ENCODE assay signal across 12 cellular contexts in the genomic region with DNA sequence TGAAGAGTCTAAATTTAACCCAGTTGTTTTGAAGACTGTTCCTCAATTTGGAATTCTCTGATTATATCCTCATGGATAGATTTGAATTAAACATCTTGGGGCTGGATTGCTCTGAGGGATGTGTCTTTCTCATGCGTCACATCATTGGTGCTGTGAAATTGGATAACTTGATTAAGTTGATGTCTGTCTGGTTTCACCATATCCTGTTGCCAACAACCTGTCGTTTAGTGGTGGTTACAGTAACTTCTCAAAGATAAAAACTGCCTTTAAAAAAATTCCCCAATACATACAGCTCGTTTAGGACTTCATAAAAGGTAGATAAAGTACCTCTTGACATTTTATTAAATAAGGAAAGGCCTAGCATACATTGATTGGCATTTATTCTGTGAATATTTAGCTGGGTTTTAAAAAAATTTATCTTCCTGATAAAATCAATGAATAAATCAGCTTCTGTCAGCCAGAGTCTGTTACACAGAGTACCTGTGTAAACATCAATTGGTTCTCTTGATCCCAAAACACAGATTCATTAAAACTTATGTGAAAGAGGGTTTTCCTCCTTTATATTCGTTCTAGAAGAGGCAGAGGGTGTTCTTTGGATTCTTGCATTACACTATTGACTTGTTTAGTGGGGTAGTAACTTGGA. TPM values are rescaled to one million over a fixed set of nuclear protein-coding genes. Genes with fewer than 3 reads are reported as not detected.
DNase-seq lines count a peak whose midpoint lies in the region; ATAC-seq and TF ChIP-seq lines count a peak whose summit lies in the region.
"Had no signal": no experiment of that assay in that cellular context is flagged by ENCODE, and none has a peak within 500 bp of the region (broad histone marks: within the 10 kb centered on the region; RNA-seq: fewer than 3 reads in every experiment).

No MANE protein-coding gene starts in this region.

- CTCF ChIA-PET in activated CD8-positive, alpha-beta memory T cell treated with anti-CD3 and anti-CD28 coated beads, Interleukin-2, amount 10 ng/mL, durations not matched to agents 7 days and 5 days (lab: Charles Lee): no interaction called here
- CTCF ChIA-PET in activated CD4-positive, alpha-beta memory T cell treated with anti-CD3 and anti-CD28 coated beads, Interleukin-2, amount 10 ng/mL, durations not matched to agents 7 days and 5 days (lab: Charles Lee): interaction anchor here (0.7 kb wide), 1 partner anchor 10 kb away, joined by 3 read pairs; the partner anchor contains the start of gene CRCP

- WGBS in heart right ventricle, 2 donors: 20 to 27% methylated on average over 4 of the region's 4 CpGs

- no peak overlapping the region for H3K4me3 ChIP-seq in heart right ventricle
- H3K4me3 ChIP-seq: SK-N-MC had no signal

- POLR2A ChIA-PET in activated CD4-positive, alpha-beta memory T cell treated with anti-CD3 and anti-CD28 coated beads, Interleukin-2, amount 10 ng/mL, durations not matched to agents 7 days and 5 days (lab: Charles Lee): interaction anchor here (1.0 to 1.2 kb wide), 2 partner anchors 10 to 14 kb away, joined by 3 read pairs; no protein-coding TSS in a partner anchor

- H3K27ac Mint-ChIP-seq in activated CD8-positive, alpha-beta memory T cell treated with anti-CD3 and anti-CD28 coated beads, Interleukin-2, amount 10 ng/mL, durations not matched to agents 7 days and 5 days: peak overlapping the region; percentile 37
- peak overlapping the region; percentile 53 for H3K27ac Mint-ChIP-seq in activated CD4-positive, alpha-beta memory T cell treated with anti-CD3 and anti-CD28 coated beads, Interleukin-2, amount 10 ng/mL, durations not matched to agents 7 days and 5 days
- peak overlapping the region; percentile 70 for H3K27ac Mint-ChIP-seq in stimulated activated effector memory CD8-positive, alpha-beta T cell treated with anti-CD3 and anti-CD28 coated beads, Interleukin-12 subunit alpha, Interleukin-12 subunit beta, amount 100 ng/mL, for 72 hours

- peak overlapping the region in 7 of 10 donors; percentile 9 to 71 (median 47) for H3K27ac ChIP-seq in heart right ventricle
- H3K27ac ChIP-seq: brain microvascular endothelial cell, SK-N-MC had no signal

- H3K4me1 Mint-ChIP-seq in activated CD8-positive, alpha-beta memory T cell treated with anti-CD3 and anti-CD28 coated beads, Interleukin-2, amount 10 ng/mL, durations not matched to agents 7 days and 5 days: peaks cover 36% of the 10 kb centered on the region
- peaks cover 31% of the 10 kb centered on the region for H3K4me1 Mint-ChIP-seq in activated CD4-positive, alpha-beta memory T cell treated with anti-CD3 and anti-CD28 coated beads, Interleukin-2, amount 10 ng/mL, durations not matched to agents 7 days and 5 days
- peaks cover 27% of the 10 kb centered on the region for H3K4me1 Mint-ChIP-seq in stimulated activated effector memory CD8-positive, alpha-beta T cell treated with anti-CD3 and anti-CD28 coated beads, Interleukin-12 subunit alpha, Interleukin-12 subunit beta, amount 100 ng/mL, for 72 hours

- H3K27me3 Mint-ChIP-seq in activated CD8-positive, alpha-beta memory T cell treated with anti-CD3 and anti-CD28 coated beads, Interleukin-2, amount 10 ng/mL, durations not matched to agents 7 days and 5 days: no peaks in the 10 kb centered on the region
- no peaks in the 10 kb centered on the region for H3K27me3 Mint-ChIP-seq in activated CD4-positive, alpha-beta memory T cell treated with anti-CD3 and anti-CD28 coated beads, Interleukin-2, amount 10 ng/mL, durations not matched to agents 7 days and 5 days

- peaks cover 9% of the 10 kb centered on the region for H3K36me3 Mint-ChIP-seq in activated CD8-positive, alpha-beta memory T cell treated with anti-CD3 and anti-CD28 coated beads, Interleukin-2, amount 10 ng/mL, durations not matched to agents 7 days and 5 days
- H3K36me3 Mint-ChIP-seq in activated CD4-positive, alpha-beta memory T cell treated with anti-CD3 and anti-CD28 coated beads, Interleukin-2, amount 10 ng/mL, durations not matched to agents 7 days and 5 days (ENCODE audit: low read depth): peaks cover 9% of the 10 kb centered on the region
- peaks cover 50% of the 10 kb centered on the region for H3K36me3 Mint-ChIP-seq in stimulated activated effector memory CD8-positive, alpha-beta T cell treated with anti-CD3 and anti-CD28 coated beads, Interleukin-12 subunit alpha, Interleukin-12 subunit beta, amount 100 ng/mL, for 72 hours

- H3K4me3 Mint-ChIP-seq in activated CD8-positive, alpha-beta memory T cell treated with anti-CD3 and anti-CD28 coated beads, Interleukin-2, amount 10 ng/mL, durations not matched to agents 7 days and 5 days: no peak overlapping the region
- no peak overlapping the region for H3K4me3 Mint-ChIP-seq in activated CD4-positive, alpha-beta memory T cell treated with anti-CD3 and anti-CD28 coated beads, Interleukin-2, amount 10 ng/mL, durations not matched to agents 7 days and 5 days
- H3K4me3 Mint-ChIP-seq in stimulated activated effector memory CD8-positive, alpha-beta T cell treated with anti-CD3 and anti-CD28 coated beads, Interleukin-12 subunit alpha, Interleukin-12 subunit beta, amount 100 ng/mL, for 72 hours: peak overlapping the region; percentile 33

- peaks cover 0 to 13% (median 0%) of the 10 kb centered on the region in 9 donors for H3K36me3 ChIP-seq in heart right ventricle

- H3K27me3 ChIP-seq in heart right ventricle: no peaks in the 10 kb centered on the region
- H3K27me3 ChIP-seq: brain microvascular endothelial cell had no signal

- peaks cover 0 to 63% (median 29%) of the 10 kb centered on the region in 9 donors for H3K4me1 ChIP-seq in heart right ventricle

- H3K9me3 ChIP-seq in heart right ventricle: no peaks in the 10 kb centered on the region

- no peak for TF ChIP-seq CTCF in heart right ventricle (IDR thresholded peaks at IDR 0.05)

- no peak for ATAC-seq in activated CD8-positive, alpha-beta memory T cell treated with anti-CD3 and anti-CD28 coated beads, Interleukin-2, amount 10 ng/mL, durations not matched to agents 7 days and 5 days
- ATAC-seq in heart right ventricle (peak in 5 of 8 donors; percentile 33 to 48 (median 38)), HG03025 (IDR thresholded peaks at IDR 0.05; ENCODE audit: low FRiP score, unreplicated experiment) (no peak), GM21360 (IDR thresholded peaks at IDR 0.05; ENCODE audit: unreplicated experiment) (no peak)
- no peak for ATAC-seq in stimulated activated effector memory CD8-positive, alpha-beta T cell treated with anti-CD3 and anti-CD28 coated beads, Interleukin-12 subunit alpha, Interleukin-12 subunit beta, amount 100 ng/mL, for 72 hours

- intact Hi-C loops in heart right ventricle (cut with DNase I): no loop called here

- DNase-seq in activated CD8-positive, alpha-beta memory T cell treated with anti-CD3 and anti-CD28 coated beads, Interleukin-2, amount 10 ng/mL, durations not matched to agents 7 days and 5 days: no peak
- no peak for DNase-seq in activated CD8-positive, alpha-beta memory T cell treated with anti-CD3 and anti-CD28 coated beads for 24 hours
- DNase-seq in activated CD4-positive, alpha-beta memory T cell treated with anti-CD3 and anti-CD28 coated beads, Interleukin-2, amount 10 ng/mL, durations not matched to agents 7 days and 5 days: no peak
- no peak for DNase-seq in heart right ventricle
- no peak for DNase-seq in stimulated activated effector memory CD8-positive, alpha-beta T cell treated with anti-CD3 and anti-CD28 coated beads, Interleukin-12 subunit alpha, Interleukin-12 subunit beta, amount 100 ng/mL, for 72 hours (ENCODE audit: low spot score in 2 of 2)
- no peak for DNase-seq in effector CD8-positive, alpha-beta T cell (lab: John Stamatoyannopoulos, UW)
- DNase-seq: brain microvascular endothelial cell, Kasumi-1, NCI-H446 treated with DMSO at 0.1 percent for 48 hours had no signal

- H3K9me3 Mint-ChIP-seq in activated CD8-positive, alpha-beta memory T cell treated with anti-CD3 and anti-CD28 coated beads, Interleukin-2, amount 10 ng/mL, durations not matched to agents 7 days and 5 days (ENCODE audit: low read depth): no peaks in the 10 kb centered on the region
- no peaks in the 10 kb centered on the region for H3K9me3 Mint-ChIP-seq in activated CD4-positive, alpha-beta memory T cell treated with anti-CD3 and anti-CD28 coated beads, Interleukin-2, amount 10 ng/mL, durations not matched to agents 7 days and 5 days
- H3K9me3 Mint-ChIP-seq in stimulated activated effector memory CD8-positive, alpha-beta T cell treated with anti-CD3 and anti-CD28 coated beads, Interleukin-12 subunit alpha, Interleukin-12 subunit beta, amount 100 ng/mL, for 72 hours: no peaks in the 10 kb centered on the region

RNA-seq across cellular contexts. Expression of gene CRCP, which starts 10.5 kb away (rescaled TPM):
- 10 to 100 TPM; 28.3 to 29.4 TPM for total RNA-seq in activated CD8-positive, alpha-beta memory T cell treated with anti-CD3 and anti-CD28 coated beads, Interleukin-2, amount 10 ng/mL, durations not matched to agents 7 days and 5 days
- total RNA-seq in activated CD4-positive, alpha-beta memory T cell treated with anti-CD3 and anti-CD28 coated beads, Interleukin-2, amount 10 ng/mL, durations not matched to agents 7 days and 5 days: 10 to 100 TPM; 23.6 to 24.0 TPM
- total RNA-seq in heart right ventricle: 10 to 100 TPM; 15.4 to 31.1 (median 23.1) TPM
- polyA plus RNA-seq in heart right ventricle: 10 to 100 TPM; 11.3 to 16.2 TPM

RNA-seq across cellular contexts. Expression of gene ASL, which starts 49.6 kb away (rescaled TPM):
- 10 to 100 TPM; 30.1 to 36.7 TPM for total RNA-seq in activated CD8-positive, alpha-beta memory T cell treated with anti-CD3 and anti-CD28 coated beads, Interleukin-2, amount 10 ng/mL, durations not matched to agents 7 days and 5 days
- total RNA-seq in activated CD4-positive, alpha-beta memory T cell treated with anti-CD3 and anti-CD28 coated beads, Interleukin-2, amount 10 ng/mL, durations not matched to agents 7 days and 5 days: 10 to 100 TPM; 29.8 to 30.6 TPM
- 10 to 100 TPM; 10.1 to 17.0 (median 12.8) TPM for total RNA-seq in heart right ventricle
- 10 to 100 TPM; 14.1 to 27.5 TPM for polyA plus RNA-seq in heart right ventricle

Comparison
In these comparisons a context has a peak if more than half of its experiments do, and no peak if none do; other contexts are left out.
1. ATAC-seq: peak in heart right ventricle (5 of 8); none in activated CD8-positive, alpha-beta memory T cell treated with anti-CD3 and anti-CD28 coated beads, Interleukin-2, amount 10 ng/mL, durations not matched to agents 7 days and 5 days (single experiment), stimulated activated effector memory CD8-positive, alpha-beta T cell treated with anti-CD3 and anti-CD28 coated beads, Interleukin-12 subunit alpha, Interleukin-12 subunit beta, amount 100 ng/mL, for 72 hours (single experiment), HG03025 (single experiment) and GM21360 (single experiment).
2. Peak in every context shown above with its lines, with median percentiles within 50 percentile points of each other: H3K27ac Mint-ChIP-seq.